ENCODE assay signal across 8 cellular contexts in the genomic region with DNA sequence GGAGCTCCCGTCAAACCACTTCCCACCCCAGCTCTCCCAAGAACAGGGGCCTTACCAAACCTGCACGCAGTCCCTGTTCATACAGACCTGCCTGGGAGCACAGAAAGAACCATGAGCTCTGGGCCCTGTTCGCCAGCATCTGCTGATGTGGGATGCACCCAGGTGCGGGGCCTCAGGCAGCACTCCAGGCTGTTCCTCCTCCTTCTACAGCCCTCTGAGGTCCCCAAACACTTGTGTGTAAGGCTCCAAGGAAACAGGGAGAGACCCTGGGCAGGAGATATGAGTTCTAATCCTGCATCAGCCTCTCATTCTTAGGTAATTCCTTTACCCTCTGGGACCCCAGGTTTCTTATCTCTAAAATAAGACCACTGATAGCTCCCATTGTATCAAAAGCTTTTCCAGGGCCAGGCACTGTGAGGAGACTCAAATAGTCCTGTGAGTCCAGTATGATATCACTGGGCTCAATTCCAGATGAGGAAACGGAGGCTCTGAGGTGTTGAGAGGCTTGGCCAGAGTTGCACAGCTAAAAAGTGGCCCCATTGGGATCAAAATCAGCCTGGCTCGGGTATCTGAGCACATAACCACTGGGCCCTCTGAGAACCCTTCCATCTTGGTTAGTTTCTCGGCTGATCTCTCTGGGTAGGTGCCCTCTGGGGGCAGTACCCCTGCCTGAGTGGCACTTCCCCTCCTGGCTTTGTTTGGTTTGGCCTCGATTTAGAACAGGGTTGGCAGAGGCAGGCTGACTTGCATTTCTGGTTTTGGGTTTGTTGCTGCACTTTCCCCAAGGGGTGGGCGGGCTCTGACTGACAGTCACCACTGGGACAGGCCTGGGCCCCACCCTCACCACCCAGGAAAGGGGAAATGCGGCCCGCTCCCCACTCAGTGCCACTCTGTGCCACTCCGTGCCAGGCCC.
A peak's percentile ranks its signal among the peaks of the same experiment; 100 is the strongest.
DNase-seq lines count a peak whose midpoint lies in the region; ATAC-seq, FAIRE-seq and TF ChIP-seq lines count a peak whose summit lies in the region.

No MANE protein-coding gene starts in this region.

- FAIRE-seq in D721Med (lab: Jason Lieb, UNC) = no peak

- H3K27me3 ChIP-seq in RWPE2 (ENCODE audit: insufficient read depth, poor library complexity, severe bottlenecking) (no peaks in the 10 kb centered on the region), adipocyte (replicated peaks; ENCODE audit: control insufficient read depth, insufficient read depth, low read length) (no peaks in the 10 kb centered on the region), layer of hippocampus (ENCODE audit: control insufficient read depth, insufficient read depth, low read length) (no peaks in the 10 kb centered on the region)

- no peak overlapping the region for H3K9ac ChIP-seq in adipocyte (ENCODE audit: low read length)

- H3K9me3 ChIP-seq in RWPE2 (ENCODE audit: severe bottlenecking) (no peaks in the 10 kb centered on the region), adipocyte (ENCODE audit: control insufficient read depth, low read length) (no peaks in the 10 kb centered on the region)

- peaks cover 59% of the 10 kb centered on the region for H3K4me1 ChIP-seq in RWPE2 (ENCODE audit: insufficient read depth, poor library complexity, severe bottlenecking)
- H3K4me1 ChIP-seq in adipocyte (ENCODE audit: control insufficient read depth, insufficient read depth, low read length) = peaks cover 47% of the 10 kb centered on the region

- TF ChIP-seq CTCF in GM12865 (IDR thresholded peaks at IDR 0.05; ENCODE audit: insufficient read depth, low read depth, low read length, missing control alignments) (no peak), RWPE2 (IDR thresholded peaks at IDR 0.05; ENCODE audit: poor library complexity, severe bottlenecking) (no peak), D721Med (IDR thresholded peaks at IDR 0.05; ENCODE audit: insufficient read depth, missing control alignments) (no peak)

- peak; percentile 32 for ATAC-seq in RWPE2 (ENCODE audit: low read depth)
- no peak for ATAC-seq in HG03025 (IDR thresholded peaks at IDR 0.05; ENCODE audit: low FRiP score, unreplicated experiment)

- H3K27ac ChIP-seq in RWPE2 (ENCODE audit: poor library complexity, severe bottlenecking) (peak overlapping the region; percentile 80), layer of hippocampus (ENCODE audit: low read depth, low read length) (peak overlapping the region; percentile 85)

- H3K4me3 ChIP-seq in GM12865 (ENCODE audit: low read depth, low read length) = peak overlapping the region; percentile 42
- H3K4me3 ChIP-seq in RWPE2 (ENCODE audit: severe bottlenecking) = no peak overlapping the region
- H3K4me3 ChIP-seq in adipocyte (ENCODE audit: low read length) = no peak overlapping the region

- DNase-seq in GM12865 (ENCODE audit: low read depth) (peak; percentile 65), RWPE2 (ENCODE audit: low spot score) (no peak), adipocyte (ENCODE audit: low read depth) (peak; percentile 52), NCI-H1694 (lab: John Stamatoyannopoulos, UW) (no peak), D721Med (ENCODE audit: insufficient read length, low spot score) (no peak)
- DNase-seq in stimulated activated CD4-positive, alpha-beta T cell treated with anti-CD3 and anti-CD28 coated beads, Interleukin-4, amount 100 ng/mL, for 1 hour = peak; percentile 75

- peaks cover 19% of the 10 kb centered on the region for H3K36me3 ChIP-seq in RWPE2 (ENCODE audit: low read depth)
- H3K36me3 ChIP-seq in adipocyte (ENCODE audit: control insufficient read depth, insufficient read depth, low read length, severe bottlenecking) = peaks cover 13% of the 10 kb centered on the region

Comparison
In these comparisons a context has a peak if more than half of its experiments do, and no peak if none do; other contexts are left out.
1. DNase-seq: peak in GM12865 (single experiment), adipocyte (single experiment) and stimulated activated CD4-positive, alpha-beta T cell treated with anti-CD3 and anti-CD28 coated beads, Interleukin-4, amount 100 ng/mL, for 1 hour (single experiment); none in RWPE2 (single experiment), NCI-H1694 (single experiment) and D721Med (single experiment).